In the genomic region with DNA sequence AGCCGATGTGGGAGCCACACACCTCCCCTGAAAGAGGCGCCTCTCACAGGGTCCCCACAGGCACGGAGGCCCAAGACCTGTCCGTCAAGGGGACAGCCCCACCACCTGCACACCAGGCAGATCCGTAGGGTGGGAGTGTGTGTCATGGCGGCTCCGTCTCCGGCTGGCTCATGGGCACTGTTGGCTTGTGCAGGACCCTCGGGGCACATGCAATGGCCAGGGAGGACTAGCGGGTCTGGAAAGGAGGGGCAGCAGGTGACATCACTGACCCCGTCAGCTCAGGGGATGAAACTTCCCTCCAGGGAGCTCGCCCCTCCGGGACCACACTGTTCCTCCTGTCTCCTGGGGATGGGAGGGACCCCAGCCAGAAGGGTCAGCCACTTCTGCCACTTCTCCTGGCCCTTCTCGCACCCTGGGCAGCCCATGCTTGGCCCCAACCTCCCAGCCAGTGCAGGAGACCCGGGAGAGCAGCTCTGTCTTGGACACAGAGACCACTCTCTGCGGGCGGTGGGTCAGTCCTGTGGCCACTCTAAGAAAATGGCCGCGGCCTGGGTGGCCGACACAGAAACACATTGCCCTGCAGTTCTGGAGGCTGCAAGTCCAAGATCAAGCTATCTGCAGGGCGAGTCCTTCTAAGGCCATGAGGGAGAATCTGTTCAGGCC, we compare ENCODE assay signal across 25 cellular contexts.
"Had no signal": no experiment of that assay in that cellular context is flagged by ENCODE, and none has a peak within 500 bp of the region (broad histone marks: within the 10 kb centered on the region; RNA-seq: fewer than 3 reads in every experiment).

No MANE protein-coding gene starts in this region.

- H2AFZ ChIP-seq: hepatocyte, neural progenitor cell had no signal

- H3K36me3 ChIP-seq: heart right ventricle, left lung, neural progenitor cell, pancreas, prostate gland, sigmoid colon, spleen, stomach, thyroid gland, transverse colon had no signal

- H3K27me3 ChIP-seq: sigmoid colon, testis, thyroid gland had no signal

- H3K4me3 Mint-ChIP-seq: mesothelial cell of epicardium; naive B cell; natural killer cell; nephron progenitor cell; neural progenitor cell; stimulated activated naive B cell treated with anti-CD40 and anti-IgM and Interleukin-4, amounts not matched to agents 10 μg/mL and 1 μg/mL and 100 μg/mL, for 72 hours had no signal

- H3K79me2 ChIP-seq: hepatocyte had no signal

- H3K9ac ChIP-seq: neural progenitor cell had no signal

- H3K4me1 Mint-ChIP-seq: natural killer cell had no signal

- ATAC-seq: heart right ventricle; left colon; left lung; natural killer cell; pancreas; stimulated activated naive B cell treated with anti-CD40 and anti-IgM and Interleukin-4, amounts not matched to agents 10 μg/mL and 1 μg/mL and 100 μg/mL, for 72 hours; stimulated activated naive CD8-positive, alpha-beta T cell treated with anti-CD3 and anti-CD28 coated beads, Interleukin-15, Interleukin-2, amounts not matched to agents 100 U/mL and 50 U/mL, for 24 hours had no signal

- H3K36me3 Mint-ChIP-seq: mesothelial cell of epicardium, natural killer cell, neural progenitor cell had no signal

- H3K9me3 ChIP-seq: pancreas, prostate gland, sigmoid colon, stomach, testis, thyroid gland, transverse colon had no signal

- DNase-seq: heart right ventricle; left colon; left lung; mesendoderm; naive B cell; natural killer cell; nephron progenitor cell; pancreas; retina; right cardiac atrium; sigmoid colon; small intestine; spleen; stimulated activated CD4-positive, alpha-beta T cell treated with anti-CD3 and anti-CD28 coated beads, Interleukin-4, amount 100 ng/mL, for 24 hours; stimulated activated naive B cell treated with anti-CD40 and anti-IgM and Interleukin-4, amounts not matched to agents 10 μg/mL and 1 μg/mL and 100 μg/mL, for 72 hours; stimulated activated naive CD8-positive, alpha-beta T cell treated with anti-CD3 and anti-CD28 coated beads, Interleukin-15, Interleukin-2, amounts not matched to agents 100 U/mL and 50 U/mL, for 24 hours; stomach; testis; thyroid gland; transverse colon had no signal

- H3K9me3 Mint-ChIP-seq: mesothelial cell of epicardium, natural killer cell had no signal

- H3K27ac ChIP-seq: heart right ventricle, hepatocyte, left lung, neural progenitor cell, pancreas, prostate gland, sigmoid colon, spleen, stomach, testis, thyroid gland, transverse colon had no signal

- H3K4me2 ChIP-seq: hepatocyte, neural progenitor cell had no signal

- H3K27ac Mint-ChIP-seq: mesothelial cell of epicardium, naive B cell, natural killer cell, nephron progenitor cell had no signal

- H3K4me1 ChIP-seq: heart right ventricle, left lung, neural progenitor cell, pancreas, prostate gland, spleen, testis, thyroid gland had no signal

- H3K4me3 ChIP-seq: heart right ventricle, hepatocyte, left lung, lung, neural progenitor cell, pancreas, prostate gland, sigmoid colon, spleen, stomach, testis, thyroid gland, transverse colon had no signal
